ENCODE assay signal across 29 cellular contexts in genomic region chr7:133124974-133125373, GRCh38.
"Had no signal": no experiment of that assay in that cellular context is flagged by ENCODE, and none has a peak within 500 bp of the region (broad histone marks: within the 10 kb centered on the region; RNA-seq: fewer than 3 reads in every experiment).

No MANE protein-coding gene starts in this region.

- DNase-seq: colonic mucosa; effector memory CD4-positive, alpha-beta T cell; foreskin keratinocyte; heart left ventricle; mucosa of descending colon; naive thymus-derived CD4-positive, alpha-beta T cell; stimulated activated CD4-positive, alpha-beta T cell treated with anti-CD3 and anti-CD28 coated beads, Interleukin-12 subunit alpha, Interleukin-12 subunit beta, amount 100 ng/mL, for 4 hours; stimulated activated CD4-positive, alpha-beta T cell treated with anti-CD3 and anti-CD28 coated beads, Interleukin-1b, Interleukin-23, amount 100 ng/mL, for 48 hours; stimulated activated CD4-positive, alpha-beta T cell treated with anti-CD3 and anti-CD28 coated beads, Interleukin-4, amount 100 ng/mL, for 1 hour; stimulated activated naive CD4-positive, alpha-beta T cell treated with Interleukin-2 at 50 U/mL for 16 hours; stomach; thyroid gland; trophoblast cell had no signal

- H3K4me1 Mint-ChIP-seq: memory B cell; naive thymus-derived CD4-positive, alpha-beta T cell; nephron; stimulated activated effector memory CD8-positive, alpha-beta T cell treated with anti-CD3 and anti-CD28 coated beads, Interleukin-12 subunit alpha, Interleukin-12 subunit beta, amount 100 ng/mL, for 72 hours had no signal

- H3K4me3 ChIP-seq: colonic mucosa, esophagus muscularis mucosa, gastroesophageal sphincter, heart left ventricle, hepatocyte, lung, mucosa of descending colon, neural progenitor cell, right atrium auricular region, smooth muscle cell, stomach, thyroid gland, vagina had no signal

- ATAC-seq: foreskin keratinocyte; gastroesophageal sphincter; heart left ventricle; left lobe of liver; mucosa of descending colon; naive thymus-derived CD4-positive, alpha-beta T cell; sciatic nerve; stimulated activated effector memory CD8-positive, alpha-beta T cell treated with anti-CD3 and anti-CD28 coated beads, Interleukin-12 subunit alpha, Interleukin-12 subunit beta, amount 100 ng/mL, for 72 hours had no signal

- H3K9me3 Mint-ChIP-seq: dendritic cell treated with granulocyte-macrophage colony-stimulating factor and Interleukin-4, amounts not matched to agents 40 ng/mL and 50 ng/mL, for 4 days; memory B cell; naive thymus-derived CD4-positive, alpha-beta T cell; nephron; neural progenitor cell; stimulated activated effector memory CD8-positive, alpha-beta T cell treated with anti-CD3 and anti-CD28 coated beads, Interleukin-12 subunit alpha, Interleukin-12 subunit beta, amount 100 ng/mL, for 72 hours had no signal

- H3K4me1 ChIP-seq: colonic mucosa, esophagus muscularis mucosa, foreskin keratinocyte, gastroesophageal sphincter, heart left ventricle, neural progenitor cell, parathyroid adenoma, right atrium auricular region, stomach, thyroid gland, vagina had no signal

- H3K79me2 ChIP-seq: hepatocyte, parathyroid adenoma had no signal

- H3K36me3 Mint-ChIP-seq: memory B cell; naive thymus-derived CD4-positive, alpha-beta T cell; neural progenitor cell; stimulated activated effector memory CD8-positive, alpha-beta T cell treated with anti-CD3 and anti-CD28 coated beads, Interleukin-12 subunit alpha, Interleukin-12 subunit beta, amount 100 ng/mL, for 72 hours had no signal

- H2AFZ ChIP-seq: hepatocyte, neural progenitor cell, parathyroid adenoma had no signal

- H3K4me2 ChIP-seq: hepatocyte, neural progenitor cell, smooth muscle cell had no signal

- H3K27ac ChIP-seq: colonic mucosa, esophagus muscularis mucosa, foreskin keratinocyte, gastroesophageal sphincter, heart left ventricle, hepatocyte, neural progenitor cell, parathyroid adenoma, right atrium auricular region, stomach, thyroid gland, vagina had no signal

- H3K4me3 Mint-ChIP-seq: dendritic cell treated with granulocyte-macrophage colony-stimulating factor and Interleukin-4, amounts not matched to agents 40 ng/mL and 50 ng/mL, for 4 days; memory B cell; naive thymus-derived CD4-positive, alpha-beta T cell; nephron; neural progenitor cell; stimulated activated effector memory CD8-positive, alpha-beta T cell treated with anti-CD3 and anti-CD28 coated beads, Interleukin-12 subunit alpha, Interleukin-12 subunit beta, amount 100 ng/mL, for 72 hours had no signal

- H3K27me3 ChIP-seq: colonic mucosa, esophagus muscularis mucosa, foreskin keratinocyte, heart left ventricle, hepatocyte, neural progenitor cell, right atrium auricular region, thyroid gland, vagina had no signal

- H3K36me3 ChIP-seq: colonic mucosa, esophagus muscularis mucosa, gastroesophageal sphincter, heart left ventricle, neural progenitor cell, right atrium auricular region, stomach, thyroid gland, vagina had no signal

- H3K27ac Mint-ChIP-seq: dendritic cell treated with granulocyte-macrophage colony-stimulating factor and Interleukin-4, amounts not matched to agents 40 ng/mL and 50 ng/mL, for 4 days; memory B cell; naive thymus-derived CD4-positive, alpha-beta T cell; neural progenitor cell; progenitor cell of endocrine pancreas; stimulated activated effector memory CD8-positive, alpha-beta T cell treated with anti-CD3 and anti-CD28 coated beads, Interleukin-12 subunit alpha, Interleukin-12 subunit beta, amount 100 ng/mL, for 72 hours had no signal

- H3K9ac ChIP-seq: neural progenitor cell, parathyroid adenoma had no signal

- H3K27me3 Mint-ChIP-seq: dendritic cell treated with granulocyte-macrophage colony-stimulating factor and Interleukin-4, amounts not matched to agents 40 ng/mL and 50 ng/mL, for 4 days; progenitor cell of endocrine pancreas had no signal

- H3K9me3 ChIP-seq: colonic mucosa, esophagus muscularis mucosa, gastroesophageal sphincter, heart left ventricle, mucosa of descending colon, right atrium auricular region, stomach, thyroid gland, vagina had no signal
